1 cellular context compared by ENCODE assay signal in the genomic region with DNA sequence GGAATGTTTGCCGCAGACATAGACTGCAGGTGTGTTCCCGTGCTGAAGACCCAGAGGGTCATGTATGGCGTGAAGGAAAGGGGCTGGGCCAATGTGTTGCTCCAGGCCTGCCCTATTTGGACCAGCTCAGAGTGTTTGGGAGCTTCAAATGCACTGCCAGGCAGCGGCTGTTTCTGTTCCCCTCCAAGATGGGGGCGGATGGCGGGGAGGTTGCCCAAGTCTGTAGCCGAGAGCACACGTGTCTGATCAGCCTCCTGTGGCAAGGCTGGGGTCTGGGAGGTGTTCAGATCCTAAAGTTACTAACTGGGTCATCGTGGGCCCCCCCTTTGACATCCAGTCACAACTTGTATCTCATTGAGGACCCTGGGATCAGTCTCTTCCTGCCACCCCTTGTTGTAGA.
TF ChIP-seq lines count a peak whose summit lies in the region.

No MANE protein-coding gene starts in this region.

TF ChIP-seq in GM23338, 12 proteins besides CTCF, POLR2A, EP300 and RAD21 (continued from another document):
- TF ChIP-seq REST (IDR thresholded peaks at IDR 0.05; ENCODE audit: unreplicated experiment) (no peak), STAT1 (IDR thresholded peaks at IDR 0.05; ENCODE audit: unreplicated experiment) (no peak), ETS1 (IDR thresholded peaks at IDR 0.05) (no peak), JUNB (IDR thresholded peaks at IDR 0.05; ENCODE audit: unreplicated experiment) (no peak), ZNF331 (CRISPR knock-in tag; IDR thresholded peaks at IDR 0.05; ENCODE audit: low read depth) (no peak), CREB1 (CRISPR knock-in tag; IDR thresholded peaks at IDR 0.05; ENCODE audit: low read depth) (no peak), EZH2phosphoT487 (IDR thresholded peaks at IDR 0.05; ENCODE audit: unreplicated experiment) (no peak)
- TF ChIP-seq, protein P1, sequence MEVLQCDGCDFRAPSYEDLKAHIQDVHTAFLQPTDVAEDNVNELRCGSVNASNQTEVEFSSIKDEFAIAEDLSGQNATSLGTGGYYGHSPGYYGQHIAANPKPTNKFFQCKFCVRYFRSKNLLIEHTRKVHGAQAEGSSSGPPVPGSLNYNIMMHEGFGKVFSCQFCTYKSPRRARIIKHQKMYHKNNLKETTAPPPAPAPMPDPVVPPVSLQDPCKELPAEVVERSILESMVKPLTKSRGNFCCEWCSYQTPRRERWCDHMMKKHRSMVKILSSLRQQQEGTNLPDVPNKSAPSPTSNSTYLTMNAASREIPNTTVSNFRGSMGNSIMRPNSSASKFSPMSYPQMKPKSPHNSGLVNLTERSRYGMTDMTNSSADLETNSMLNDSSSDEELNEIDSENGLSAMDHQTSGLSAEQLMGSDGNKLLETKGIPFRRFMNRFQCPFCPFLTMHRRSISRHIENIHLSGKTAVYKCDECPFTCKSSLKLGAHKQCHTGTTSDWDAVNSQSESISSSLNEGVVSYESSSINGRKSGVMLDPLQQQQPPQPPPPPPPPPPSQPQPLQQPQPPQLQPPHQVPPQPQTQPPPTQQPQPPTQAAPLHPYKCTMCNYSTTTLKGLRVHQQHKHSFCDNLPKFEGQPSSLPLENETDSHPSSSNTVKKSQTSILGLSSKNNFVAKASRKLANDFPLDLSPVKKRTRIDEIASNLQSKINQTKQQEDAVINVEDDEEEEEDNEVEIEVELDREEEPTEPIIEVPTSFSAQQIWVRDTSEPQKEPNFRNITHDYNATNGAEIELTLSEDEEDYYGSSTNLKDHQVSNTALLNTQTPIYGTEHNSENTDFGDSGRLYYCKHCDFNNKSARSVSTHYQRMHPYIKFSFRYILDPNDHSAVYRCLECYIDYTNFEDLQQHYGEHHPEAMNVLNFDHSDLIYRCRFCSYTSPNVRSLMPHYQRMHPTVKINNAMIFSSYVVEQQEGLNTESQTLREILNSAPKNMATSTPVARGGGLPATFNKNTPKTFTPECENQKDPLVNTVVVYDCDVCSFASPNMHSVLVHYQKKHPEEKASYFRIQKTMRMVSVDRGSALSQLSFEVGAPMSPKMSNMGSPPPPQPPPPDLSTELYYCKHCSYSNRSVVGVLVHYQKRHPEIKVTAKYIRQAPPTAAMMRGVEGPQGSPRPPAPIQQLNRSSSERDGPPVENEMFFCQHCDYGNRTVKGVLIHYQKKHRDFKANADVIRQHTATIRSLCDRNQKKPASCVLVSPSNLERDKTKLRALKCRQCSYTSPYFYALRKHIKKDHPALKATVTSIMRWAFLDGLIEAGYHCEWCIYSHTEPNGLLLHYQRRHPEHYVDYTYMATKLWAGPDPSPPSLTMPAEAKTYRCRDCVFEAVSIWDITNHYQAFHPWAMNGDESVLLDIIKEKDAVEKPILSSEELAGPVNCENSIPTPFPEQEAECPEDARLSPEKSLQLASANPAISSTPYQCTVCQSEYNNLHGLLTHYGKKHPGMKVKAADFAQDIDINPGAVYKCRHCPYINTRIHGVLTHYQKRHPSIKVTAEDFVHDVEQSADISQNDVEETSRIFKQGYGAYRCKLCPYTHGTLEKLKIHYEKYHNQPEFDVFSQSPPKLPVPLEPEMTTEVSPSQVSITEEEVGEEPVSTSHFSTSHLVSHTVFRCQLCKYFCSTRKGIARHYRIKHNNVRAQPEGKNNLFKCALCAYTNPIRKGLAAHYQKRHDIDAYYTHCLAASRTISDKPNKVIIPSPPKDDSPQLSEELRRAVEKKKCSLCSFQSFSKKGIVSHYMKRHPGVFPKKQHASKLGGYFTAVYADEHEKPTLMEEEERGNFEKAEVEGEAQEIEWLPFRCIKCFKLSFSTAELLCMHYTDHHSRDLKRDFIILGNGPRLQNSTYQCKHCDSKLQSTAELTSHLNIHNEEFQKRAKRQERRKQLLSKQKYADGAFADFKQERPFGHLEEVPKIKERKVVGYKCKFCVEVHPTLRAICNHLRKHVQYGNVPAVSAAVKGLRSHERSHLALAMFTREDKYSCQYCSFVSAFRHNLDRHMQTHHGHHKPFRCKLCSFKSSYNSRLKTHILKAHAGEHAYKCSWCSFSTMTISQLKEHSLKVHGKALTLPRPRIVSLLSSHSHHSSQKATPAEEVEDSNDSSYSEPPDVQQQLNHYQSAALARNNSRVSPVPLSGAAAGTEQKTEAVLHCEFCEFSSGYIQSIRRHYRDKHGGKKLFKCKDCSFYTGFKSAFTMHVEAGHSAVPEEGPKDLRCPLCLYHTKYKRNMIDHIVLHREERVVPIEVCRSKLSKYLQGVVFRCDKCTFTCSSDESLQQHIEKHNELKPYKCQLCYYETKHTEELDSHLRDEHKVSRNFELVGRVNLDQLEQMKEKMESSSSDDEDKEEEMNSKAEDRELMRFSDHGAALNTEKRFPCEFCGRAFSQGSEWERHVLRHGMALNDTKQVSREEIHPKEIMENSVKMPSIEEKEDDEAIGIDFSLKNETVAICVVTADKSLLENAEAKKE (CRISPR knock-in tag; IDR thresholded peaks at IDR 0.05) = no peak
